Comparison of ENCODE assay signal across 1 cellular context in the genomic region with DNA sequence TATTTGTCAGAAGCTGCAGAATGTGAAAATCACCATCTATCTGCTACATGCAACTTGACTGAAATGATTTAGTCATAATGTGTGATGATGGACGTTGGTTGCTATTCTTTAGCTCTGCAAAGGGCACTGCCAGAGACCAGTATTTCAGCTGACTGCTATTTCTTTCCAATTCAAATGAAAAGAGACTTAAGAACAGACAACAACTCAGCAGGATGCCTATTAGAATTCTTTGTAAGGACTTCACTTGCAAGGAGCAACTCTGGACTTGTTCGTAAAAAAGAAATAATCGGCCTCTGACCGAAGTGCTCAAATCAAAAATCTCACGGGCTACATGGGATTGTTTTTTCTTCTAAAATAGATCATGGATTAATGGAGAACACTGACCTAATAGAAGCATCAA.
A peak's percentile ranks its signal among the peaks of the same experiment; 100 is the strongest.
TF ChIP-seq lines count a peak whose summit lies in the region.

No MANE protein-coding gene starts in this region.

TF ChIP-seq in H1, 55 proteins besides CTCF, POLR2A, EP300 and RAD21:
- TF ChIP-seq BRCA1 (IDR thresholded peaks at IDR 0.05; ENCODE audit: low read depth, low read length) = no peak
- TF ChIP-seq, protein P1, sequence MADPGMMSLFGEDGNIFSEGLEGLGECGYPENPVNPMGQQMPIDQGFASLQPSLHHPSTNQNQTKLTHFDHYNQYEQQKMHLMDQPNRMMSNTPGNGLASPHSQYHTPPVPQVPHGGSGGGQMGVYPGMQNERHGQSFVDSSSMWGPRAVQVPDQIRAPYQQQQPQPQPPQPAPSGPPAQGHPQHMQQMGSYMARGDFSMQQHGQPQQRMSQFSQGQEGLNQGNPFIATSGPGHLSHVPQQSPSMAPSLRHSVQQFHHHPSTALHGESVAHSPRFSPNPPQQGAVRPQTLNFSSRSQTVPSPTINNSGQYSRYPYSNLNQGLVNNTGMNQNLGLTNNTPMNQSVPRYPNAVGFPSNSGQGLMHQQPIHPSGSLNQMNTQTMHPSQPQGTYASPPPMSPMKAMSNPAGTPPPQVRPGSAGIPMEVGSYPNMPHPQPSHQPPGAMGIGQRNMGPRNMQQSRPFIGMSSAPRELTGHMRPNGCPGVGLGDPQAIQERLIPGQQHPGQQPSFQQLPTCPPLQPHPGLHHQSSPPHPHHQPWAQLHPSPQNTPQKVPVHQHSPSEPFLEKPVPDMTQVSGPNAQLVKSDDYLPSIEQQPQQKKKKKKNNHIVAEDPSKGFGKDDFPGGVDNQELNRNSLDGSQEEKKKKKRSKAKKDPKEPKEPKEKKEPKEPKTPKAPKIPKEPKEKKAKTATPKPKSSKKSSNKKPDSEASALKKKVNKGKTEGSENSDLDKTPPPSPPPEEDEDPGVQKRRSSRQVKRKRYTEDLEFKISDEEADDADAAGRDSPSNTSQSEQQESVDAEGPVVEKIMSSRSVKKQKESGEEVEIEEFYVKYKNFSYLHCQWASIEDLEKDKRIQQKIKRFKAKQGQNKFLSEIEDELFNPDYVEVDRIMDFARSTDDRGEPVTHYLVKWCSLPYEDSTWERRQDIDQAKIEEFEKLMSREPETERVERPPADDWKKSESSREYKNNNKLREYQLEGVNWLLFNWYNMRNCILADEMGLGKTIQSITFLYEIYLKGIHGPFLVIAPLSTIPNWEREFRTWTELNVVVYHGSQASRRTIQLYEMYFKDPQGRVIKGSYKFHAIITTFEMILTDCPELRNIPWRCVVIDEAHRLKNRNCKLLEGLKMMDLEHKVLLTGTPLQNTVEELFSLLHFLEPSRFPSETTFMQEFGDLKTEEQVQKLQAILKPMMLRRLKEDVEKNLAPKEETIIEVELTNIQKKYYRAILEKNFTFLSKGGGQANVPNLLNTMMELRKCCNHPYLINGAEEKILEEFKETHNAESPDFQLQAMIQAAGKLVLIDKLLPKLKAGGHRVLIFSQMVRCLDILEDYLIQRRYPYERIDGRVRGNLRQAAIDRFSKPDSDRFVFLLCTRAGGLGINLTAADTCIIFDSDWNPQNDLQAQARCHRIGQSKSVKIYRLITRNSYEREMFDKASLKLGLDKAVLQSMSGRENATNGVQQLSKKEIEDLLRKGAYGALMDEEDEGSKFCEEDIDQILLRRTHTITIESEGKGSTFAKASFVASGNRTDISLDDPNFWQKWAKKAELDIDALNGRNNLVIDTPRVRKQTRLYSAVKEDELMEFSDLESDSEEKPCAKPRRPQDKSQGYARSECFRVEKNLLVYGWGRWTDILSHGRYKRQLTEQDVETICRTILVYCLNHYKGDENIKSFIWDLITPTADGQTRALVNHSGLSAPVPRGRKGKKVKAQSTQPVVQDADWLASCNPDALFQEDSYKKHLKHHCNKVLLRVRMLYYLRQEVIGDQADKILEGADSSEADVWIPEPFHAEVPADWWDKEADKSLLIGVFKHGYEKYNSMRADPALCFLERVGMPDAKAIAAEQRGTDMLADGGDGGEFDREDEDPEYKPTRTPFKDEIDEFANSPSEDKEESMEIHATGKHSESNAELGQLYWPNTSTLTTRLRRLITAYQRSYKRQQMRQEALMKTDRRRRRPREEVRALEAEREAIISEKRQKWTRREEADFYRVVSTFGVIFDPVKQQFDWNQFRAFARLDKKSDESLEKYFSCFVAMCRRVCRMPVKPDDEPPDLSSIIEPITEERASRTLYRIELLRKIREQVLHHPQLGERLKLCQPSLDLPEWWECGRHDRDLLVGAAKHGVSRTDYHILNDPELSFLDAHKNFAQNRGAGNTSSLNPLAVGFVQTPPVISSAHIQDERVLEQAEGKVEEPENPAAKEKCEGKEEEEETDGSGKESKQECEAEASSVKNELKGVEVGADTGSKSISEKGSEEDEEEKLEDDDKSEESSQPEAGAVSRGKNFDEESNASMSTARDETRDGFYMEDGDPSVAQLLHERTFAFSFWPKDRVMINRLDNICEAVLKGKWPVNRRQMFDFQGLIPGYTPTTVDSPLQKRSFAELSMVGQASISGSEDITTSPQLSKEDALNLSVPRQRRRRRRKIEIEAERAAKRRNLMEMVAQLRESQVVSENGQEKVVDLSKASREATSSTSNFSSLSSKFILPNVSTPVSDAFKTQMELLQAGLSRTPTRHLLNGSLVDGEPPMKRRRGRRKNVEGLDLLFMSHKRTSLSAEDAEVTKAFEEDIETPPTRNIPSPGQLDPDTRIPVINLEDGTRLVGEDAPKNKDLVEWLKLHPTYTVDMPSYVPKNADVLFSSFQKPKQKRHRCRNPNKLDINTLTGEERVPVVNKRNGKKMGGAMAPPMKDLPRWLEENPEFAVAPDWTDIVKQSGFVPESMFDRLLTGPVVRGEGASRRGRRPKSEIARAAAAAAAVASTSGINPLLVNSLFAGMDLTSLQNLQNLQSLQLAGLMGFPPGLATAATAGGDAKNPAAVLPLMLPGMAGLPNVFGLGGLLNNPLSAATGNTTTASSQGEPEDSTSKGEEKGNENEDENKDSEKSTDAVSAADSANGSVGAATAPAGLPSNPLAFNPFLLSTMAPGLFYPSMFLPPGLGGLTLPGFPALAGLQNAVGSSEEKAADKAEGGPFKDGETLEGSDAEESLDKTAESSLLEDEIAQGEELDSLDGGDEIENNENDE (IDR thresholded peaks at IDR 0.05; ENCODE audit: insufficient replicate concordance, low read length) = peak; percentile 87
- TF ChIP-seq HDAC2 (IDR thresholded peaks at IDR 0.05; ENCODE audit: borderline replicate concordance in 1 of 2, low read depth in 2 of 2, low read length in 2 of 2) = 0 out of 4 replicates have a peak, but pooled peaks of 1 of the 2 experiments have one; percentile 32
- no peak for TF ChIP-seq GTF2F1 (IDR thresholded peaks at IDR 0.05; ENCODE audit: borderline replicate concordance, low read depth, low read length)
